ENCODE assay signal across 8 cellular contexts in the genomic region with DNA sequence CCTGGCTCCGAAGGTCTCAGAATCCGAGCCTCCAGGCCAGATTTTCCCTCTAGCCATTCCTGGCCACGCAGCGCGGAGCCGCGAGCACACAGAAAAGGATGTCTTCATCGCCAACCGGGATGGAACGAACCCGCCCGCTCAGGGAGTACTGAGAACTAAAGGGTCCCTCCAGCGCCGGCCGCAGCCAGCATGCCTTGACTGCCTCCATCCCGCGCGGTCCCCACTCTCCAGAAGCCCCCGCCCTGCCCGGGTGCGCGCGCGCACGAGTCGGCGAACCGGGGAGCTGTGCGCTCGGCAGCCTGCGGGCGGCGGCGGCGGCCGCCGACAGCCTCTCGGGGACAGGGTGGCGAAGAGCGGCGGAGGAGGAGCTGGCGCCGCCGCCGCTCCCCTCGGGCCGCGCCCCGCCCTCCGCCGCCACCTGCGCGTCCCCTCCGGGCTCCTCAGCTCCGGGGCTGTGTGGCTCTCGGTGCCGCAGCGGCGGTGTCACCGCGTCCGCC. TPM values are rescaled to one million over a fixed set of nuclear protein-coding genes. Genes with fewer than 3 reads are reported as not detected.
DNase-seq lines count a peak whose midpoint lies in the region; ATAC-seq and TF ChIP-seq lines count a peak whose summit lies in the region.

No MANE protein-coding gene starts in this region.

- H3K27me3 ChIP-seq in iPS DF 6.9 (ENCODE audit: control insufficient read depth, insufficient read depth, low read length), result no peaks in the 10 kb centered on the region

- intact Hi-C loops in sciatic nerve (cut with DNase I), result no loop called here

- peak overlapping the region; percentile 71 for H3K4me3 ChIP-seq in iPS DF 6.9 (ENCODE audit: low read length)

- H3K27ac ChIP-seq in VCaP (peak overlapping the region; percentile 52), iPS DF 6.9 (ENCODE audit: low read length) (no peak overlapping the region)

- H3K9me3 ChIP-seq in iPS DF 6.9 (ENCODE audit: control insufficient read depth, insufficient read depth, low read length), result no peaks in the 10 kb centered on the region

- DNase-seq in GM03348 (ENCODE audit: low spot score) (peak; percentile 28), iPS DF 6.9 (ENCODE audit: low read depth, low spot score) (peak; percentile 27), sciatic nerve (ENCODE audit: low spot score) (peak; percentile 76), SKM-1 treated with dmso at 0.1 percent for 144 hours (lab: John Stamatoyannopoulos, UW; ENCODE audit: unreplicated experiment) (no peak), DMS153 treated with DMSO at 0.1 percent for 48 hours (lab: John Stamatoyannopoulos, UW; ENCODE audit: unreplicated experiment) (no peak)
- DNase-seq in activated CD8-positive, alpha-beta memory T cell treated with anti-CD3 and anti-CD28 coated beads, Interleukin-2, amount 50 U/mL, for 4 hours, result no peak

- H3K36me3 ChIP-seq in iPS DF 6.9 (ENCODE audit: control insufficient read depth, insufficient read depth, low read length), result no peaks in the 10 kb centered on the region

- peaks cover 5% of the 10 kb centered on the region; the same call in 1 of the 2 replicates for H3K4me1 ChIP-seq in iPS DF 6.9 (ENCODE audit: control insufficient read depth, insufficient read depth, low read length)

- no CpG with 5 or more reads among the region's 62 CpGs for WGBS in iPS DF 6.9 (ENCODE audit: insufficient coverage, insufficient read length)

- TF ChIP-seq CTCF in VCaP (conservative IDR thresholded peaks at IDR 0.05), result peak; percentile 32

- ATAC-seq in sciatic nerve (peak; percentile 66), GM18502 (IDR thresholded peaks at IDR 0.05; ENCODE audit: poor library complexity, unreplicated experiment) (no peak)

RNA-seq across cellular contexts. Expression of gene GALNT17, which starts 0.6 kb away (rescaled TPM):
- 65.4 TPM for total RNA-seq in sciatic nerve

Comparison
In these comparisons a context has a peak if more than half of its experiments do, and no peak if none do; other contexts are left out.
1. DNase-seq: peak in GM03348 (single experiment), iPS DF 6.9 (single experiment) and sciatic nerve (single experiment); none in SKM-1 treated with dmso at 0.1 percent for 144 hours (single experiment), DMS153 treated with DMSO at 0.1 percent for 48 hours (single experiment) and activated CD8-positive, alpha-beta memory T cell treated with anti-CD3 and anti-CD28 coated beads, Interleukin-2, amount 50 U/mL, for 4 hours (single experiment).